In the genomic region with DNA sequence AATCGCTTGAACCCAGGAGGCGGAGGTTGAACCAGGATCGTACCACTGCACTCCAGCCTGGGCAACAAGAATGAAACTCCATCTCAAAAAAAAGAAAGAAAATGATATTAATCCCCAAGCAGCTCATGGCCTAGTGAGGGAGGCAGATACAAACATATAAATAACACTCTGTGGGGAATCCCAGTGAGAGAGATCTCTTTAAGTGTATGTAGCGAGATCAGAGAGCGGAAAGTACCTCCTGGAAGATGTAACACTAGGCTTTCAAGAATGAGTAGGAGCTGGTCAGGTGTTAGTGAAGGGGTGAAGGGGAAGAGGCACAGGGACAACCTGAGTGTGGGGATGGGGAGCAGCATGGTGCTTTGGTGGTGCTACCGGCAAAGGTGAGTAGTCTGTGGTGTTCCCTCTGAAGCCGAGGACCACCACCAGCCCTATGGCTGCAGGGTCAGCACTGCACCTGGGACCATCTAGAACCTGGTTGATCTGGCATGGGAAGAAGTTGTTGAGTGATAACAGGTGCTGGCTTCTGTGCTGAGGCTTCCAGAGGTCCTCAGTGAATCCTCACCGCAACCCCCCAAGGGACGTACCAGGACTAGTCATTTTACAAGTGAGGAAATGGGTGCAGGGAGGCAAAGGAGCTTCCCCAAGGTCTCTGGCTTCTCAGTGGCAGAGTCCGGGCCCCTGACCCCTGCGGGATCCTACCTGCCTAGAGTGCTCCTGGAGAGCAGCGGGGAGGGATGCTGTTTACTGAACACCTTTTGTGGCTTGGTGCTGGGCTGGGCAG, we compare ENCODE assay signal across 16 cellular contexts.
A peak's percentile ranks its signal among the peaks of the same experiment; 100 is the strongest.
DNase-seq lines count a peak whose midpoint lies in the region; FAIRE-seq and TF ChIP-seq lines count a peak whose summit lies in the region.
"Had no signal": no experiment of that assay in that cellular context is flagged by ENCODE, and none has a peak within 500 bp of the region (broad histone marks: within the 10 kb centered on the region; RNA-seq: fewer than 3 reads in every experiment).

No MANE protein-coding gene starts in this region.

- CTCF ChIA-PET in HEK293 (lab: Yijun Ruan, JAX) = interaction anchor here (0.6 to 1.0 kb wide), 2 partner anchors 9 to 527 kb away, joined by 3 read pairs; no protein-coding TSS in a partner anchor
- CTCF ChIA-PET in CD4-positive, alpha-beta memory T cell (lab: Charles Lee; ENCODE audit: partially characterized antibody) = no interaction called here

- peak; percentile 75 for FAIRE-seq in GM12891 (lab: Jason Lieb, UNC)
- FAIRE-seq: GM12892 had no signal

- TF ChIP-seq POLR2A in GM12891 (IDR thresholded peaks at IDR 0.05; ENCODE audit: low read depth, low read length) (no peak), spleen (IDR thresholded peaks at IDR 0.05) (no peak)

- H3K4me1 Mint-ChIP-seq in endodermal cell = peaks cover 7% of the 10 kb centered on the region
- H3K4me1 Mint-ChIP-seq in CD4-positive, alpha-beta memory T cell = no peaks in the 10 kb centered on the region
- H3K4me1 Mint-ChIP-seq: CD14-positive monocyte had no signal

- H3K4me3 Mint-ChIP-seq in endodermal cell = no peak overlapping the region
- no peak overlapping the region for H3K4me3 Mint-ChIP-seq in CD4-positive, alpha-beta memory T cell
- H3K4me3 Mint-ChIP-seq: activated naive CD8-positive, alpha-beta T cell; CD14-positive monocyte; neural progenitor cell had no signal

- no peak overlapping the region for H3K9ac ChIP-seq in endodermal cell (ENCODE audit: extremely low read depth, low read length, poor library complexity, severe bottlenecking)
- H3K9ac ChIP-seq: neural progenitor cell had no signal

- peaks cover 17% of the 10 kb centered on the region for H3K9me3 Mint-ChIP-seq in endodermal cell
- H3K9me3 Mint-ChIP-seq in CD4-positive, alpha-beta memory T cell = peaks cover 4 to 30% (median 15%) of the 10 kb centered on the region in 8 donors

- H3K27ac ChIP-seq in HEK293 (ENCODE audit: extremely low read depth, low read depth, low read length) = no peak overlapping the region
- no peak overlapping the region for H3K27ac ChIP-seq in endodermal cell (ENCODE audit: low read depth, low read length)
- H3K27ac ChIP-seq in spleen = no peak overlapping the region
- H3K27ac ChIP-seq in CD4-positive, alpha-beta memory T cell (ENCODE audit: low read depth, low read length) = no peak overlapping the region
- H3K27ac ChIP-seq: cardiac muscle cell, HL-60, neural progenitor cell had no signal

- H3K27ac Mint-ChIP-seq in endodermal cell = no peak overlapping the region
- H3K27ac Mint-ChIP-seq in CD4-positive, alpha-beta memory T cell = no peak overlapping the region
- H3K27ac Mint-ChIP-seq: activated naive CD8-positive, alpha-beta T cell had no signal

- POLR2A ChIA-PET in HEK293 (lab: Yijun Ruan, JAX) = no interaction called here
- POLR2A ChIA-PET in CD4-positive, alpha-beta memory T cell (lab: Charles Lee; ENCODE audit: partially characterized antibody) = no interaction called here

- no peaks in the 10 kb centered on the region; the same call in 1 of the 2 replicates for H3K4me1 ChIP-seq in HEK293 (ENCODE audit: control insufficient read depth, insufficient read depth, low read length)
- no peaks in the 10 kb centered on the region for H3K4me1 ChIP-seq in endodermal cell (ENCODE audit: control insufficient read depth, insufficient read depth, low read length)
- H3K4me1 ChIP-seq in spleen = no peaks in the 10 kb centered on the region
- H3K4me1 ChIP-seq in CD4-positive, alpha-beta memory T cell (ENCODE audit: insufficient read depth, low read length) = no peaks in the 10 kb centered on the region
- H3K4me1 ChIP-seq: neural progenitor cell had no signal

- no peaks in the 10 kb centered on the region for H3K27me3 ChIP-seq in endodermal cell (ENCODE audit: control insufficient read depth, insufficient read depth, low read length, poor library complexity, severe bottlenecking)
- peaks cover 0 to 12% (median 0%) of the 10 kb centered on the region in 7 donors for H3K27me3 ChIP-seq in spleen (replicated peaks in 1 of 7)
- H3K27me3 ChIP-seq in CD4-positive, alpha-beta memory T cell (ENCODE audit: insufficient read depth, low read length) = no peaks in the 10 kb centered on the region
- H3K27me3 ChIP-seq: cardiac muscle cell, neural progenitor cell had no signal

- H3K9me3 ChIP-seq in HEK293 (ENCODE audit: control insufficient read depth, insufficient read depth, low read depth, low read length) = no peaks in the 10 kb centered on the region
- peaks cover 7% of the 10 kb centered on the region for H3K9me3 ChIP-seq in endodermal cell (ENCODE audit: control insufficient read depth, low read length)
- H3K9me3 ChIP-seq in spleen = peaks cover 0 to 19% (median 15%) of the 10 kb centered on the region in 8 donors
- H3K9me3 ChIP-seq in CD4-positive, alpha-beta memory T cell (ENCODE audit: control insufficient read depth in 1 of 2, low read length in 2 of 2) = no peaks in the 10 kb centered on the region

- TF ChIP-seq CTCF in HEK293 (tag by site-specific recombination; IDR thresholded peaks at IDR 0.05) (no peak), endodermal cell (conservative IDR thresholded peaks at IDR 0.05) (no peak), spleen (IDR thresholded peaks at IDR 0.05 in 8 of 11, conservative IDR thresholded peaks at IDR 0.05 in 3 of 11) (no peak)

- DNase-seq in GM12891 (ENCODE audit: insufficient read length, low spot score) = peak; percentile 23
- peak; percentile 35 for DNase-seq in endodermal cell
- peak; percentile 20 for DNase-seq in spleen
- no peak for DNase-seq in CD4-positive, alpha-beta memory T cell
- DNase-seq in NCI-H1694 (lab: John Stamatoyannopoulos, UW) = no peak
- DNase-seq in Kasumi-1 (lab: John Stamatoyannopoulos, UW) = no peak
- DNase-seq: KBM-7; NCI-H1105 treated with DMSO at 0.1 percent for 48 hours; stimulated activated CD4-positive, alpha-beta T cell treated with anti-CD3 and anti-CD28 coated beads, Interleukin-4, amount 100 ng/mL, for 24 hours had no signal

- intact Hi-C loops in spleen (cut with DNase I; ENCODE audit: low total_unique reads) = no loop called here
- intact Hi-C loops in CD4-positive, alpha-beta memory T cell (cut with micrococcal nuclease) = no loop called here

- no peaks in the 10 kb centered on the region for H3K27me3 Mint-ChIP-seq in endodermal cell (ENCODE audit: insufficient read depth)
- peaks cover 6 to 8% of the 10 kb centered on the region in 2 donors for H3K27me3 Mint-ChIP-seq in CD4-positive, alpha-beta memory T cell

- 95% methylated on average over 7 to 12 of the region's 12 CpGs for WGBS in endodermal cell (ENCODE audit: insufficient coverage in 1 of 2, insufficient read length in 1 of 2), 2 experiments
- 88 to 93% (median 91%) methylated on average over 12 of the region's 12 CpGs for WGBS in spleen, 5 donors

- H3K36me3 Mint-ChIP-seq in endodermal cell (ENCODE audit: low read depth) = no peaks in the 10 kb centered on the region
- H3K36me3 Mint-ChIP-seq in CD4-positive, alpha-beta memory T cell = no peaks in the 10 kb centered on the region
- H3K36me3 Mint-ChIP-seq: CD14-positive monocyte, neural progenitor cell had no signal

- H3K36me3 ChIP-seq in HEK293 (ENCODE audit: control insufficient read depth in 2 of 2, insufficient read depth in 1 of 2, low read length in 2 of 2) (no peaks in the 10 kb centered on the region), endodermal cell (ENCODE audit: control insufficient read depth, insufficient read depth, low read length) (no peaks in the 10 kb centered on the region), spleen (no peaks in the 10 kb centered on the region)
- no peaks in the 10 kb centered on the region for H3K36me3 ChIP-seq in CD4-positive, alpha-beta memory T cell (ENCODE audit: insufficient read depth, low read length)
- H3K36me3 ChIP-seq: cardiac muscle cell, neural progenitor cell had no signal

- no peak overlapping the region for H3K4me3 ChIP-seq in HEK293 (ENCODE audit: low read depth, low read length)
- H3K4me3 ChIP-seq in endodermal cell (ENCODE audit: low read length) = no peak overlapping the region
- H3K4me3 ChIP-seq in spleen = no peak overlapping the region
- H3K4me3 ChIP-seq in CD4-positive, alpha-beta memory T cell (ENCODE audit: low read length in 2 of 2) = no peak overlapping the region
- H3K4me3 ChIP-seq: cardiac muscle cell, neural progenitor cell had no signal

TF ChIP-seq in GM12891, 5 proteins besides CTCF, POLR2A, EP300 and RAD21:
- TF ChIP-seq PAX5 (IDR thresholded peaks at IDR 0.05; ENCODE audit: insufficient read depth, low read length, severe bottlenecking) (no peak), SPI1 (IDR thresholded peaks at IDR 0.05; ENCODE audit: low read depth, low read length) (no peak), POLR2AphosphoS5 (IDR thresholded peaks at IDR 0.05; ENCODE audit: low read depth, low read length) (no peak), TAF1 (IDR thresholded peaks at IDR 0.05; ENCODE audit: low read depth, low read length) (no peak), POU2F2 (IDR thresholded peaks at IDR 0.05; ENCODE audit: low read depth, low read length) (no peak)

TF ChIP-seq in HEK293, 187 proteins besides CTCF, POLR2A, EP300 and RAD21:
- TF ChIP-seq GLIS1 (tag by site-specific recombination; IDR thresholded peaks at IDR 0.05) (peak; percentile 25), ZNF23 (tag by site-specific recombination; IDR thresholded peaks at IDR 0.05; ENCODE audit: borderline replicate concordance) (no peak)

Comparison
In these comparisons a context has a peak if more than half of its experiments do, and no peak if none do; other contexts are left out.
1. DNase-seq: peak in GM12891 (single experiment), endodermal cell (single experiment) and spleen (single experiment); none in CD4-positive, alpha-beta memory T cell (0 of 5), NCI-H1694 (single experiment) and Kasumi-1 (0 of 2).